ENCODE assay signal across 8 cellular contexts in the genomic region with DNA sequence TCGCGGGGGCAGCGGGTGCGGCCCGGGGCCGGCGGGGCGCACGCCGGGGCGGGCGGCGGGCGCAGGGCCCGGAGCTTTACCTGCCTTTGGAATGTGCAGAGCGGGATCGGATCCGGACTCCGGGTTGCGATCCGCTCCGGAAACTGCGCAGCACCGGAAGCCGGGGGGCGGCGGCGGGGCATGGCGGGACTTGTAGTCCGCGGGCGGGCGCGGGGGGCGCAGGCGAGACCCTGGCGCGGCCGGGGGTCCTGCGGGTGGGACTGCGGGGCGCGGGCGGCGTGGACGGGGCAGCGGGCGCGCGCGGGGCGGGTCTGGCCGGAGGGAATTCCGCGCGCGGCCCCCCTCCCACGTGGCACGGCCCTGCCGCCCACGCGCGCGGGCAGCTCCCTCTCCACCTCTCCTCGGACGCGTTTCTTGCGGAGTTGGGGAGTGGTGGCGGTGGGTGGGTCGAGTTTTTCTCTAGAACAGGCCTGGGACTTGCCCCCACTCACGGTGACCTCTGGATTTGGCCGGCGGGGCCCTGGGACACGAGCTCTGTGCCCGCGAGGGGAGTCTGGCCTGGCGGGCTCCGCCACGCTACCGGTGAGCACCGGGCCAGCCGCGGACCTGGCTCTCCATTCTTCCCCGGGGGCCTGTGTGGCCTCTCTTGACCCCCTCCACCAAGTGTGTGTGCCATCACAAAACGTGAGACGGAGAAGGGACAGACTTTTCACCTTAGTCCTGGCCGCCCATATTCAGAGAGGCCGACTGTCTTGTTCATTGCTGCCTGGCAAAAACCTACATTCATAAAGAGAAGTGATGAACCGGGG. TPM values are rescaled to one million over a fixed set of nuclear protein-coding genes. Genes with fewer than 3 reads are reported as not detected.
DNase-seq lines count a peak whose midpoint lies in the region; ATAC-seq, FAIRE-seq and TF ChIP-seq lines count a peak whose summit lies in the region.

A gene with protein sequence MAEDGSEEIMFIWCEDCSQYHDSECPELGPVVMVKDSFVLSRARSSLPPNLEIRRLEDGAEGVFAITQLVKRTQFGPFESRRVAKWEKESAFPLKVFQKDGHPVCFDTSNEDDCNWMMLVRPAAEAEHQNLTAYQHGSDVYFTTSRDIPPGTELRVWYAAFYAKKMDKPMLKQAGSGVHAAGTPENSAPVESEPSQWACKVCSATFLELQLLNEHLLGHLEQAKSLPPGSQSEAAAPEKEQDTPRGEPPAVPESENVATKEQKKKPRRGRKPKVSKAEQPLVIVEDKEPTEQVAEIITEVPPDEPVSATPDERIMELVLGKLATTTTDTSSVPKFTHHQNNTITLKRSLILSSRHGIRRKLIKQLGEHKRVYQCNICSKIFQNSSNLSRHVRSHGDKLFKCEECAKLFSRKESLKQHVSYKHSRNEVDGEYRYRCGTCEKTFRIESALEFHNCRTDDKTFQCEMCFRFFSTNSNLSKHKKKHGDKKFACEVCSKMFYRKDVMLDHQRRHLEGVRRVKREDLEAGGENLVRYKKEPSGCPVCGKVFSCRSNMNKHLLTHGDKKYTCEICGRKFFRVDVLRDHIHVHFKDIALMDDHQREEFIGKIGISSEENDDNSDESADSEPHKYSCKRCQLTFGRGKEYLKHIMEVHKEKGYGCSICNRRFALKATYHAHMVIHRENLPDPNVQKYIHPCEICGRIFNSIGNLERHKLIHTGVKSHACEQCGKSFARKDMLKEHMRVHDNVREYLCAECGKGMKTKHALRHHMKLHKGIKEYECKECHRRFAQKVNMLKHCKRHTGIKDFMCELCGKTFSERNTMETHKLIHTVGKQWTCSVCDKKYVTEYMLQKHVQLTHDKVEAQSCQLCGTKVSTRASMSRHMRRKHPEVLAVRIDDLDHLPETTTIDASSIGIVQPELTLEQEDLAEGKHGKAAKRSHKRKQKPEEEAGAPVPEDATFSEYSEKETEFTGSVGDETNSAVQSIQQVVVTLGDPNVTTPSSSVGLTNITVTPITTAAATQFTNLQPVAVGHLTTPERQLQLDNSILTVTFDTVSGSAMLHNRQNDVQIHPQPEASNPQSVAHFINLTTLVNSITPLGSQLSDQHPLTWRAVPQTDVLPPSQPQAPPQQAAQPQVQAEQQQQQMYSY (minus strand): TSS at position 155 of the 809 bp plus-strand sequence. CDS start 18,981 bp downstream, outside the sequence.

- peak within 1 kb of the TSS; percentile 97 for H3K4me3 Mint-ChIP-seq in CD4-positive, alpha-beta T cell

- H2AFZ ChIP-seq in OCI-LY3 (ENCODE audit: low read depth, low read length): peak within 1 kb of the TSS; percentile 90; the same call in 1 of the 2 replicates
- peak within 1 kb of the TSS; percentile 85 for H2AFZ ChIP-seq in endothelial cell of umbilical vein (ENCODE audit: low read depth, low read length)

- H3K4me1 ChIP-seq in OCI-LY3 (ENCODE audit: low read length) (peaks cover 18% of the 10 kb centered on the region), endothelial cell of umbilical vein (ENCODE audit: control insufficient read depth, extremely low read depth, insufficient read depth, low read length) (peaks cover 12% of the 10 kb centered on the region), mucosa of descending colon (ENCODE audit: low read depth) (peaks cover 8% of the 10 kb centered on the region)

- TF ChIP-seq CTCF in CD4-positive, alpha-beta T cell (IDR thresholded peaks at IDR 0.05): no peak
- TF ChIP-seq CTCF in OCI-LY3 (IDR thresholded peaks at IDR 0.05; ENCODE audit: low read depth, low read length) (no peak), endothelial cell of umbilical vein (IDR thresholded peaks at IDR 0.05; ENCODE audit: extremely low read depth in 1 of 2, insufficient read depth in 1 of 2, low read depth in 1 of 2, low read length in 2 of 2) (no peak), mucosa of descending colon (IDR thresholded peaks at IDR 0.05) (no peak)

- TF ChIP-seq POLR2A in endothelial cell of umbilical vein (IDR thresholded peaks at IDR 0.05; ENCODE audit: low read depth, low read length): peak; percentile 32

- intact Hi-C loops in CD4-positive, alpha-beta T cell (cut with DNase I, micrococcal nuclease): loop anchor here (1.0 to 5.0 kb wide), 5 partner anchors 47 to 358 kb away; no protein-coding TSS in a partner anchor
- intact Hi-C loops in endothelial cell of umbilical vein (cut with micrococcal nuclease) (loop anchor here (1.0 to 5.0 kb wide), 4 partner anchors 53 to 237 kb away; no protein-coding TSS in a partner anchor), mucosa of descending colon (cut with DNase I, micrococcal nuclease) (no loop called here)

- H3K27me3 ChIP-seq in CD4-positive, alpha-beta T cell (ENCODE audit: control insufficient read depth, insufficient read depth, low read length): no peaks in the 10 kb centered on the region
- H3K27me3 ChIP-seq in OCI-LY3 (ENCODE audit: low read depth, low read length) (no peaks in the 10 kb centered on the region), endothelial cell of umbilical vein (ENCODE audit: control insufficient read depth in 2 of 2, insufficient read depth in 2 of 2, low read length in 2 of 2) (no peaks in the 10 kb centered on the region)

- POLR2A ChIA-PET in CD4-positive, alpha-beta T cell (lab: Charles Lee): interaction anchor here (1.1 to 3.8 kb wide), 6 partner anchors 17 to 228 kb away, joined by 3 to 44 read pairs (median 14); no protein-coding TSS in a partner anchor
- POLR2A ChIA-PET in endothelial cell of umbilical vein (lab: Charles Lee): no interaction called here

- CTCF ChIA-PET in CD4-positive, alpha-beta T cell (lab: Charles Lee): interaction anchor here (0.6 to 0.8 kb wide), 2 partner anchors 16 to 237 kb away, joined by 3 to 4 read pairs; no protein-coding TSS in a partner anchor
- CTCF ChIA-PET in endothelial cell of umbilical vein (lab: Charles Lee): interaction anchor here (0.9 to 2.3 kb wide), 5 partner anchors 53 to 267 kb away, joined by 3 to 12 read pairs (median 4); no protein-coding TSS in a partner anchor

- H3K27me3 Mint-ChIP-seq in CD4-positive, alpha-beta T cell: no peaks in the 10 kb centered on the region

- peak; percentile 62 to 84 (median 72) for DNase-seq in CD4-positive, alpha-beta T cell
- DNase-seq in activated CD8-positive, alpha-beta memory T cell treated with anti-CD3 and anti-CD28 coated beads, Interleukin-2, amount 50 U/mL, for 48 hours: peak; percentile 93
- DNase-seq in endothelial cell of umbilical vein (ENCODE audit: low read depth, low spot score): peak; percentile 46
- DNase-seq in mucosa of descending colon: peak; percentile 84 to 88 (median 87)
- peak; percentile 56 to 62 for DNase-seq in stimulated activated CD8-positive, alpha-beta memory T cell treated with anti-CD3 and anti-CD28 coated beads, Interleukin-4, amount 100 ng/mL, for 1 hour (ENCODE audit: low read depth in 2 of 2, low spot score in 1 of 2)

- H3K9ac ChIP-seq in OCI-LY3 (ENCODE audit: low read length): peak within 1 kb of the TSS; percentile 95
- H3K9ac ChIP-seq in endothelial cell of umbilical vein (replicated peaks; ENCODE audit: extremely low read depth, insufficient read depth, low read length): peak within 1 kb of the TSS; percentile 94

- BruUV-seq in endothelial cell of umbilical vein (replicated peaks; lab: Mats Ljungman, UMichigan): TSS peak; percentile 87

- peak; percentile 71 for ATAC-seq in CD4-positive, alpha-beta T cell (ENCODE audit: poor library complexity)
- ATAC-seq in GM19328 (IDR thresholded peaks at IDR 0.05; ENCODE audit: unreplicated experiment): peak; percentile 54
- ATAC-seq in HG03558 (IDR thresholded peaks at IDR 0.05; ENCODE audit: extremely low read depth, unreplicated experiment): peak; percentile 29
- peak; percentile 78 for ATAC-seq in mucosa of descending colon

- H3K4me3 ChIP-seq in OCI-LY3 (ENCODE audit: low read length) (peak within 1 kb of the TSS; percentile 98), endothelial cell of umbilical vein (replicated peaks in 1 of 3; ENCODE audit: insufficient read depth in 1 of 3, low read depth in 1 of 3, low read length in 3 of 3) (peak within 1 kb of the TSS; percentile 57 to 94 (median 88)), mucosa of descending colon (peak within 1 kb of the TSS; percentile 50)

- H4K20me1 ChIP-seq in OCI-LY3 (ENCODE audit: insufficient read depth, low read length): 0 out of 2 replicates have a peak, but pooled peaks cover 2% of the 10 kb centered on the region
- no peaks in the 10 kb centered on the region for H4K20me1 ChIP-seq in endothelial cell of umbilical vein (replicated peaks; ENCODE audit: control insufficient read depth, extremely low read depth, insufficient read depth, low read length)

- H3K36me3 ChIP-seq in OCI-LY3 (replicated peaks; ENCODE audit: low read depth, low read length) (no peaks in the 10 kb centered on the region), endothelial cell of umbilical vein (ENCODE audit: control insufficient read depth in 2 of 2, extremely low read depth in 1 of 2, insufficient read depth in 2 of 2, low read length in 2 of 2) (no peaks in the 10 kb centered on the region), mucosa of descending colon (ENCODE audit: low read depth) (no peaks in the 10 kb centered on the region)

- dilution Hi-C loops in endothelial cell of umbilical vein (cut with MboI; ENCODE audit: extremely low pct_ligation_motif_present, low sequenced_read_pairs): no loop called here

- no peaks in the 10 kb centered on the region for H3K9me3 Mint-ChIP-seq in CD4-positive, alpha-beta T cell

- H3K27ac ChIP-seq in CD4-positive, alpha-beta T cell (ENCODE audit: low read depth, low read length): peak within 1 kb of the TSS; percentile 47
- peak within 1 kb of the TSS; percentile 60 for H3K27ac ChIP-seq in OCI-LY3 (ENCODE audit: low read length)
- peak within 1 kb of the TSS; percentile 83 for H3K27ac ChIP-seq in endothelial cell of umbilical vein (ENCODE audit: insufficient read depth, low read depth, low read length)

- peak within 1 kb of the TSS; percentile 93 for H3K27ac Mint-ChIP-seq in CD4-positive, alpha-beta T cell

- peaks cover 37% of the 10 kb centered on the region for H3K4me1 Mint-ChIP-seq in CD4-positive, alpha-beta T cell (ENCODE audit: low read depth)

- H3K9me3 ChIP-seq in CD4-positive, alpha-beta T cell (ENCODE audit: control insufficient read depth, low read length): no peaks in the 10 kb centered on the region
- H3K9me3 ChIP-seq in OCI-LY3 (ENCODE audit: insufficient read depth, low read length): no peaks in the 10 kb centered on the region
- no peaks in the 10 kb centered on the region for H3K9me3 ChIP-seq in endothelial cell of umbilical vein (replicated peaks; ENCODE audit: control insufficient read depth, insufficient read depth, low read length)
- H3K9me3 ChIP-seq in mucosa of descending colon: no peaks in the 10 kb centered on the region

- H3K79me2 ChIP-seq in OCI-LY3 (ENCODE audit: low read length) (peaks cover 41% of the 10 kb centered on the region), endothelial cell of umbilical vein (ENCODE audit: control insufficient read depth, insufficient read depth, low read length) (peaks cover 26% of the 10 kb centered on the region)

- H3K4me2 ChIP-seq in OCI-LY3 (ENCODE audit: low read length) (peak within 1 kb of the TSS; percentile 97), endothelial cell of umbilical vein (ENCODE audit: insufficient read depth, low read length) (peak within 1 kb of the TSS; percentile 63)

- FAIRE-seq in endothelial cell of umbilical vein (lab: Jason Lieb, UNC): peak; percentile 58

- no peaks in the 10 kb centered on the region for H3K9me1 ChIP-seq in endothelial cell of umbilical vein (replicated peaks; ENCODE audit: control insufficient read depth, extremely low read depth, insufficient read depth, low read length)

- H3K36me3 Mint-ChIP-seq in CD4-positive, alpha-beta T cell (ENCODE audit: low read depth): peaks cover 14% of the 10 kb centered on the region

RNA-seq across cellular contexts. Expression of the gene that starts here (rescaled TPM):
- total RNA-seq in CD4-positive, alpha-beta T cell: 10 to 100 TPM; 10.4 to 12.0 TPM
- 10.0 and 12.9 TPM in 2 replicates for total RNA-seq in endothelial cell of umbilical vein
- polyA plus RNA-seq in endothelial cell of umbilical vein: 11.8 TPM in 2 replicates
- 5.0 and 6.9 TPM in 2 replicates for polyA plus RNA-seq in endothelial cell of umbilical vein (2011; cell fraction: cytosol; rRNA removed)
- 54.8 and 60.8 TPM in 2 replicates for polyA plus RNA-seq in endothelial cell of umbilical vein (2011; cell fraction: nucleus; rRNA removed)
- polyA plus RNA-seq in endothelial cell of umbilical vein (2012): 5.1 TPM in 2 replicates
- polyA minus RNA-seq in endothelial cell of umbilical vein: 10.4 and 12.8 TPM in 2 replicates
- 12.7 TPM for polyA minus RNA-seq in endothelial cell of umbilical vein (2011; cell fraction: cytosol; rRNA and poly(A)+ RNA removed)
- polyA minus RNA-seq in endothelial cell of umbilical vein (2011; cell fraction: nucleus; rRNA and poly(A)+ RNA removed): 20.4 and 21.6 TPM in 2 replicates
- 10 to 100 TPM in 1 of 3 donors, 1 to 10 TPM in 2; 7.4 to 10.3 (median 8.3) TPM for total RNA-seq in mucosa of descending colon

Comparison
In these comparisons a context has a peak if more than half of its experiments do, and no peak if none do; other contexts are left out.
1. Peak in every context shown above with its lines: DNase-seq, ATAC-seq, H3K4me3 ChIP-seq and H3K27ac ChIP-seq.
2. intact Hi-C loops: an anchor here in CD4-positive, alpha-beta T cell (1.0 to 5.0 kb wide) and endothelial cell of umbilical vein (1.0 to 5.0 kb wide); none called in mucosa of descending colon.